8 cellular contexts compared by ENCODE assay signal in genomic region chr1:48677306-48678287, GRCh38.
DNase-seq lines count a peak whose midpoint lies in the region; ATAC-seq and TF ChIP-seq lines count a peak whose summit lies in the region.

No MANE protein-coding gene starts in this region.

- no peak overlapping the region for H3K4me3 ChIP-seq in cardiac muscle cell

- H3K36me3 ChIP-seq in cardiac muscle cell: no peaks in the 10 kb centered on the region

- no peak overlapping the region for H3K4me3 Mint-ChIP-seq in activated naive CD4-positive, alpha-beta T cell treated with anti-CD3 and anti-CD28 coated beads, Interleukin-2, amount 10 ng/mL, durations not matched to agents 7 days and 5 days

- CTCF ChIA-PET in activated naive CD4-positive, alpha-beta T cell treated with anti-CD3 and anti-CD28 coated beads, Interleukin-2, amount 10 ng/mL, durations not matched to agents 7 days and 5 days (lab: Charles Lee): interaction anchor here (0.8 to 6.6 kb wide), 26 partner anchors 8 to 1671 kb away, joined by 3 to 79 read pairs (median 4); no protein-coding TSS in a partner anchor

- H3K27me3 Mint-ChIP-seq in activated naive CD4-positive, alpha-beta T cell treated with anti-CD3 and anti-CD28 coated beads, Interleukin-2, amount 10 ng/mL, durations not matched to agents 7 days and 5 days: peaks cover 8% of the 10 kb centered on the region

- peaks cover 9% of the 10 kb centered on the region for H3K4me1 ChIP-seq in cardiac muscle cell (ENCODE audit: low read depth)

- H3K9me3 Mint-ChIP-seq in activated naive CD4-positive, alpha-beta T cell treated with anti-CD3 and anti-CD28 coated beads, Interleukin-2, amount 10 ng/mL, durations not matched to agents 7 days and 5 days: no peaks in the 10 kb centered on the region

- H3K27ac Mint-ChIP-seq in activated naive CD4-positive, alpha-beta T cell treated with anti-CD3 and anti-CD28 coated beads, Interleukin-2, amount 10 ng/mL, durations not matched to agents 7 days and 5 days: no peak overlapping the region

- peak; percentile 74 for TF ChIP-seq CTCF in cardiac muscle cell (IDR thresholded peaks at IDR 0.05; ENCODE audit: low read depth, low read length)

- no peaks in the 10 kb centered on the region for H3K4me1 Mint-ChIP-seq in activated naive CD4-positive, alpha-beta T cell treated with anti-CD3 and anti-CD28 coated beads, Interleukin-2, amount 10 ng/mL, durations not matched to agents 7 days and 5 days

- peaks cover 64% of the 10 kb centered on the region for H3K27me3 ChIP-seq in cardiac muscle cell

- H3K27ac ChIP-seq in cardiac muscle cell: no peak overlapping the region

- H3K9me3 ChIP-seq in cardiac muscle cell (ENCODE audit: low read depth): no peaks in the 10 kb centered on the region

- no peaks in the 10 kb centered on the region for H3K36me3 Mint-ChIP-seq in activated naive CD4-positive, alpha-beta T cell treated with anti-CD3 and anti-CD28 coated beads, Interleukin-2, amount 10 ng/mL, durations not matched to agents 7 days and 5 days

- ATAC-seq in GM19043 (IDR thresholded peaks at IDR 0.05; ENCODE audit: low read depth, unreplicated experiment) (peak; percentile 44), GM18517 (IDR thresholded peaks at IDR 0.05; ENCODE audit: unreplicated experiment) (no peak)

- DNase-seq in CD1c-positive myeloid dendritic cell (ENCODE audit: extremely low spot score): peak; percentile 70
- DNase-seq in HK-2 (ENCODE audit: unreplicated experiment): peak; percentile 42
- peak; percentile 93 for DNase-seq in NCI-H748 (lab: John Stamatoyannopoulos, UW; ENCODE audit: unreplicated experiment)
- peak; percentile 50 for DNase-seq in activated naive CD4-positive, alpha-beta T cell treated with anti-CD3 and anti-CD28 coated beads, Interleukin-2, amount 10 ng/mL, durations not matched to agents 7 days and 5 days
- DNase-seq in cardiac muscle cell (ENCODE audit: low read depth in 1 of 2, low spot score in 1 of 2): peak; percentile 69 to 72
- DNase-seq in putamen (ENCODE audit: low spot score): peak; percentile 62

Comparison
In these comparisons a context has a peak if more than half of its experiments do, and no peak if none do; other contexts are left out.
1. DNase-seq: peak in every context shown above with its lines; median percentile 93 in NCI-H748; 70 in cardiac muscle cell; 70 in CD1c-positive myeloid dendritic cell; 62 in putamen; 50 in activated naive CD4-positive, alpha-beta T cell treated with anti-CD3 and anti-CD28 coated beads, Interleukin-2, amount 10 ng/mL, durations not matched to agents 7 days and 5 days; 42 in HK-2.